In the genomic region with DNA sequence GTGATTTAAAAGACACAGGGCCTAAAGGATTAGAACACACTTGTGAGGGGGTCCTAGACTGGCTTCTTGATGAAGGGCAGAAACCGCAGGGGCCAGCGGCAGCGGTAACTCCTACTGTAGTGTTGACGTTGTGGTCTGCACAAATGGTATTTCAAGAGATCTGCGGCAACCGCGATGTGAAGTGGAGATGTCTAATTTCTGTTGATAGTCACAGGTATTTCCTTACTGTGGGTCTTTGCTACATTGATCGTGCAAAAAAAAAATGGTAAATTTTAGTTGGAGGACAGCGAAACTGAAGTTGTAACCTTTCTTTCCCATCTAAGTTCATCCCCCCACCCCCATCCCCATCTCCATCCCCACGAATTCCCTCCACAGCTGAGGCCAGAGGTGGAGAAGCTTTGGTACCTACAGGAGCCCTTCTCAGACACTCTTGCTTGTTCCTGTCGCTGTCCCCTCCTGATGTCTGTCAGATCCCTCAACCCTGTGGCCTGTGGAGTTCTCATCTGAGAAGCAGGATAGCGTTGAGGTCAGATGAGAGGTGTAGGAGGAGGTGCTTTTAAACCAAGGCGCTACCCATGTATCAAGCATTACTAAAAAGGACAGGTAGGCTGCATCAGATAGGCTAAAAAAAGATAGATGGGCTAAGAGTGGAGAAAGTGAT, we compare ENCODE assay signal across 8 cellular contexts. TPM values are rescaled to one million over a fixed set of nuclear protein-coding genes. Genes with fewer than 3 reads are reported as not detected.
A peak's percentile ranks its signal among the peaks of the same experiment; 100 is the strongest.
DNase-seq lines count a peak whose midpoint lies in the region; ATAC-seq and TF ChIP-seq lines count a peak whose summit lies in the region.

No MANE protein-coding gene starts in this region.

- peak overlapping the region; percentile 89 to 98 (median 97) for H3K27ac Mint-ChIP-seq in CD4-positive, alpha-beta memory T cell

- DNase-seq in CD4-positive, alpha-beta memory T cell: peak; percentile 6 to 44 (median 37)
- DNase-seq in HK-2 (ENCODE audit: unreplicated experiment) (peak; percentile 36), choroid plexus epithelial cell (ENCODE audit: low read depth) (peak; percentile 57), cortex of kidney (lab: John Stamatoyannopoulos, UW) (no peak)

- H3K4me2 ChIP-seq in SU-DHL-6 (ENCODE audit: low read depth, low read length, poor library complexity, severe bottlenecking): peak overlapping the region; percentile 64

- CTCF ChIA-PET in CD4-positive, alpha-beta memory T cell (lab: Charles Lee; ENCODE audit: partially characterized antibody): interaction anchor here (0.7 kb wide), 1 partner anchor 314 kb away, joined by 3 read pairs; no protein-coding TSS in a partner anchor

- H3K9me3 Mint-ChIP-seq in CD4-positive, alpha-beta memory T cell: no peaks in the 10 kb centered on the region

- H3K36me3 Mint-ChIP-seq in CD4-positive, alpha-beta memory T cell: peaks cover 8 to 16% of the 10 kb centered on the region in 2 donors

- H3K36me3 ChIP-seq in CD4-positive, alpha-beta memory T cell (ENCODE audit: insufficient read depth, low read length): peaks cover 2% of the 10 kb centered on the region
- H3K36me3 ChIP-seq in SU-DHL-6 (ENCODE audit: low read length): no peaks in the 10 kb centered on the region
- peaks cover 0 to 5% (median under 1%) of the 10 kb centered on the region in 4 donors for H3K36me3 ChIP-seq in liver (ENCODE audit: control insufficient read depth in 4 of 4, insufficient read depth in 3 of 4, low read depth in 1 of 4, low read length in 3 of 4)
- H3K36me3 ChIP-seq in thymus (ENCODE audit: control insufficient read depth, insufficient read depth): no peaks in the 10 kb centered on the region

- H3K27me3 ChIP-seq in CD4-positive, alpha-beta memory T cell (ENCODE audit: insufficient read depth, low read length): no peaks in the 10 kb centered on the region
- H3K27me3 ChIP-seq in SU-DHL-6 (ENCODE audit: low read length) (no peaks in the 10 kb centered on the region), liver (ENCODE audit: control insufficient read depth in 4 of 4, insufficient read depth in 4 of 4, low read length in 3 of 4) (no peaks in the 10 kb centered on the region), thymus (ENCODE audit: control insufficient read depth, insufficient read depth) (no peaks in the 10 kb centered on the region)

- no peaks in the 10 kb centered on the region for H3K9me3 ChIP-seq in CD4-positive, alpha-beta memory T cell (ENCODE audit: control insufficient read depth in 1 of 2, low read length in 2 of 2)
- H3K9me3 ChIP-seq in SU-DHL-6 (ENCODE audit: insufficient read depth, low read length): no peaks in the 10 kb centered on the region
- no peaks in the 10 kb centered on the region for H3K9me3 ChIP-seq in liver (ENCODE audit: control insufficient read depth in 4 of 4, low read length in 3 of 4)
- H3K9me3 ChIP-seq in thymus (ENCODE audit: control insufficient read depth): no peaks in the 10 kb centered on the region

- peaks cover 24 to 48% (median 33%) of the 10 kb centered on the region in 4 donors for H3K4me1 Mint-ChIP-seq in CD4-positive, alpha-beta memory T cell

- WGBS in liver: 11% methylated on average over 13 of the region's 13 CpGs
- 7% methylated on average over 13 of the region's 13 CpGs for WGBS in thymus

- H3K9ac ChIP-seq in SU-DHL-6 (ENCODE audit: low read length) (peak overlapping the region; percentile 84), liver (ENCODE audit: low read depth in 1 of 2, low read length in 2 of 2) (peak overlapping the region; percentile 75 to 89)

- intact Hi-C loops in CD4-positive, alpha-beta memory T cell (cut with micrococcal nuclease): loop anchor here (1.0 to 2.0 kb wide), 2 partner anchors 27 to 146 kb away; a partner anchor contains a TSS

- no peaks in the 10 kb centered on the region for H4K20me1 ChIP-seq in SU-DHL-6 (ENCODE audit: low read depth, low read length)

- H3K79me2 ChIP-seq in SU-DHL-6 (ENCODE audit: insufficient read depth, low read length): peaks cover 22% of the 10 kb centered on the region; the same call in 1 of the 2 replicates

- no peaks in the 10 kb centered on the region; the same call in 1 of the 2 replicates for H3F3A ChIP-seq in SU-DHL-6 (ENCODE audit: insufficient read depth)

- H3K4me3 Mint-ChIP-seq in CD4-positive, alpha-beta memory T cell: peak overlapping the region; percentile 93 to 98 (median 97)

- H3K4me3 ChIP-seq in CD4-positive, alpha-beta memory T cell (ENCODE audit: low read length in 2 of 2): peak overlapping the region; percentile 63 to 87
- H3K4me3 ChIP-seq in SU-DHL-6 (ENCODE audit: insufficient read depth, low read length, poor library complexity, severe bottlenecking): peak overlapping the region; percentile 97
- peak overlapping the region; percentile 72 for H3K4me3 ChIP-seq in choroid plexus epithelial cell (ENCODE audit: low read depth, low read length)
- peak overlapping the region; percentile 73 to 99 (median 96) for H3K4me3 ChIP-seq in liver (ENCODE audit: low read depth in 1 of 3, low read length in 3 of 3)
- peak overlapping the region; percentile 83 for H3K4me3 ChIP-seq in thymus (ENCODE audit: low read length)

- TF ChIP-seq CTCF in SU-DHL-6 (IDR thresholded peaks at IDR 0.05; ENCODE audit: insufficient read depth, low read length, poor library complexity, severe bottlenecking) (no peak), choroid plexus epithelial cell (conservative IDR thresholded peaks at IDR 0.05; ENCODE audit: low read depth, low read length) (no peak), liver (IDR thresholded peaks at IDR 0.05; ENCODE audit: low read depth, low read length, missing input control) (no peak)

- peak overlapping the region; percentile 58 for H3K27ac ChIP-seq in CD4-positive, alpha-beta memory T cell (ENCODE audit: low read depth, low read length)
- H3K27ac ChIP-seq in SU-DHL-6 (ENCODE audit: low read depth, low read length) (peak overlapping the region; percentile 46), liver (ENCODE audit: low read depth in 1 of 2, low read length in 2 of 2) (peak overlapping the region; percentile 79 to 86), thymus (ENCODE audit: low read depth) (peak overlapping the region; percentile 55)

- H3K9me2 ChIP-seq in SU-DHL-6 (replicated peaks; ENCODE audit: insufficient read depth, low read length): no peaks in the 10 kb centered on the region

- H3K4me1 ChIP-seq in CD4-positive, alpha-beta memory T cell (ENCODE audit: insufficient read depth, low read length): peaks cover 30% of the 10 kb centered on the region
- H3K4me1 ChIP-seq in liver (ENCODE audit: control insufficient read depth in 4 of 4, insufficient read depth in 4 of 4, low read length in 3 of 4) (peaks cover 0 to 13% (median 10%) of the 10 kb centered on the region in 4 donors), thymus (ENCODE audit: control insufficient read depth, insufficient read depth, low read length) (no peaks in the 10 kb centered on the region)

- TF ChIP-seq RAD21 in liver (IDR thresholded peaks at IDR 0.05): no peak

- ATAC-seq in GM19043 (IDR thresholded peaks at IDR 0.05; ENCODE audit: low read depth, unreplicated experiment): peak; percentile 29

- H2AFZ ChIP-seq in SU-DHL-6 (ENCODE audit: low read depth, low read length, severe bottlenecking): peak overlapping the region; percentile 94

- POLR2A ChIA-PET in CD4-positive, alpha-beta memory T cell (lab: Charles Lee; ENCODE audit: partially characterized antibody): interaction anchor here (0.6 kb wide), 1 partner anchor 158 kb away, joined by 3 read pairs; no protein-coding TSS in a partner anchor

- H3K27me3 Mint-ChIP-seq in CD4-positive, alpha-beta memory T cell: no peaks in the 10 kb centered on the region

TF ChIP-seq in liver, 16 proteins besides CTCF, POLR2A, EP300 and RAD21:
- TF ChIP-seq FOXA2 (IDR thresholded peaks at IDR 0.05): no peak
- TF ChIP-seq, protein P1, sequence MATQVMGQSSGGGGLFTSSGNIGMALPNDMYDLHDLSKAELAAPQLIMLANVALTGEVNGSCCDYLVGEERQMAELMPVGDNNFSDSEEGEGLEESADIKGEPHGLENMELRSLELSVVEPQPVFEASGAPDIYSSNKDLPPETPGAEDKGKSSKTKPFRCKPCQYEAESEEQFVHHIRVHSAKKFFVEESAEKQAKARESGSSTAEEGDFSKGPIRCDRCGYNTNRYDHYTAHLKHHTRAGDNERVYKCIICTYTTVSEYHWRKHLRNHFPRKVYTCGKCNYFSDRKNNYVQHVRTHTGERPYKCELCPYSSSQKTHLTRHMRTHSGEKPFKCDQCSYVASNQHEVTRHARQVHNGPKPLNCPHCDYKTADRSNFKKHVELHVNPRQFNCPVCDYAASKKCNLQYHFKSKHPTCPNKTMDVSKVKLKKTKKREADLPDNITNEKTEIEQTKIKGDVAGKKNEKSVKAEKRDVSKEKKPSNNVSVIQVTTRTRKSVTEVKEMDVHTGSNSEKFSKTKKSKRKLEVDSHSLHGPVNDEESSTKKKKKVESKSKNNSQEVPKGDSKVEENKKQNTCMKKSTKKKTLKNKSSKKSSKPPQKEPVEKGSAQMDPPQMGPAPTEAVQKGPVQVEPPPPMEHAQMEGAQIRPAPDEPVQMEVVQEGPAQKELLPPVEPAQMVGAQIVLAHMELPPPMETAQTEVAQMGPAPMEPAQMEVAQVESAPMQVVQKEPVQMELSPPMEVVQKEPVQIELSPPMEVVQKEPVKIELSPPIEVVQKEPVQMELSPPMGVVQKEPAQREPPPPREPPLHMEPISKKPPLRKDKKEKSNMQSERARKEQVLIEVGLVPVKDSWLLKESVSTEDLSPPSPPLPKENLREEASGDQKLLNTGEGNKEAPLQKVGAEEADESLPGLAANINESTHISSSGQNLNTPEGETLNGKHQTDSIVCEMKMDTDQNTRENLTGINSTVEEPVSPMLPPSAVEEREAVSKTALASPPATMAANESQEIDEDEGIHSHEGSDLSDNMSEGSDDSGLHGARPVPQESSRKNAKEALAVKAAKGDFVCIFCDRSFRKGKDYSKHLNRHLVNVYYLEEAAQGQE (IDR thresholded peaks at IDR 0.05): peak; percentile 92

RNA-seq across cellular contexts. Expression of a gene that starts 0.6 kb away (rescaled TPM):
- 10 to 100 TPM; 16.0 to 16.5 TPM for total RNA-seq in CD4-positive, alpha-beta memory T cell
- 10 to 100 TPM; 32.1 to 61.6 TPM for polyA plus RNA-seq in CD4-positive, alpha-beta memory T cell
- 1 to 10 TPM; 7.2 to 9.4 TPM for total RNA-seq in liver
- polyA plus RNA-seq in liver: 10 to 100 TPM; 29.1 to 37.2 TPM
- polyA plus RNA-seq in thymus: 50.8 TPM
